Comparison of ENCODE assay signal across 16 cellular contexts in genomic region chr12:118582863-118583262, GRCh38.
DNase-seq lines count a peak whose midpoint lies in the region; ATAC-seq and TF ChIP-seq lines count a peak whose summit lies in the region.
"Had no signal": no experiment of that assay in that cellular context is flagged by ENCODE, and none has a peak within 500 bp of the region (broad histone marks: within the 10 kb centered on the region; RNA-seq: fewer than 3 reads in every experiment).

No MANE protein-coding gene starts in this region.

- H3K9me3 Mint-ChIP-seq in brain = peaks cover 0 to 27% (median 6%) of the 10 kb centered on the region in 5 experiments

- no peaks in the 10 kb centered on the region for H3K4me1 ChIP-seq in foreskin keratinocyte
- H3K4me1 ChIP-seq: BLaER1 treated with 17β-estradiol and CSF1 and Interleukin-3, amounts not matched to agents 10 nM and 100 nM; HAP-1 had no signal

- ATAC-seq in foreskin keratinocyte = no peak

- H3K27me3 Mint-ChIP-seq in brain = peaks cover 4% of the 10 kb centered on the region
- H3K27me3 Mint-ChIP-seq: B cell had no signal

- no peak overlapping the region for H3K4me3 Mint-ChIP-seq in brain
- H3K4me3 Mint-ChIP-seq: B cell; CD8-positive, alpha-beta memory T cell had no signal

- H3K27me3 ChIP-seq in foreskin keratinocyte = no peaks in the 10 kb centered on the region
- H3K27me3 ChIP-seq: BLaER1 treated with 17β-estradiol and CSF1 and Interleukin-3, amounts not matched to agents 10 nM and 100 nM had no signal

- H3K36me3 Mint-ChIP-seq in brain = no peaks in the 10 kb centered on the region
- H3K36me3 Mint-ChIP-seq: CD8-positive, alpha-beta memory T cell had no signal

- peak; percentile 2 for DNase-seq in ELF-1 (ENCODE audit: low read depth, low spot score)
- peak; percentile 4 to 41 for DNase-seq in foreskin keratinocyte
- DNase-seq in NCI-H510A treated with DMSO at 0.1 percent for 48 hours (lab: John Stamatoyannopoulos, UW) = no peak
- no peak for DNase-seq in cortex of kidney (lab: John Stamatoyannopoulos, UW)
- no peak for DNase-seq in NCI-H345 treated with DMSO at 0.1 percent for 48 hours (lab: John Stamatoyannopoulos, UW; ENCODE audit: unreplicated experiment)
- DNase-seq: CD8-positive, alpha-beta memory T cell; COR-L47; DMS 273 treated with DMSO at 0.1 percent for 48 hours; DMS53; DND-41; GDM1; GM23248 had no signal

- no peak overlapping the region for H3K27ac ChIP-seq in foreskin keratinocyte
- H3K27ac ChIP-seq: BLaER1 treated with 17β-estradiol and CSF1 and Interleukin-3, amounts not matched to agents 10 nM and 100 nM; GM23248 had no signal

- H3K27ac Mint-ChIP-seq in brain = peak overlapping the region in 3 of 5 experiments; percentile 48 to 88 (median 77)
- H3K27ac Mint-ChIP-seq: B cell; CD8-positive, alpha-beta memory T cell had no signal

- TF ChIP-seq CTCF in brain (conservative IDR thresholded peaks at IDR 0.05) = no peak
- no peak for TF ChIP-seq CTCF in foreskin keratinocyte (conservative IDR thresholded peaks at IDR 0.05)

- peaks cover 16% of the 10 kb centered on the region for H3K4me1 Mint-ChIP-seq in brain
- H3K4me1 Mint-ChIP-seq: B cell; CD8-positive, alpha-beta memory T cell had no signal

Comparison
In these comparisons a context has a peak if more than half of its experiments do, and no peak if none do; other contexts are left out.
1. DNase-seq: peak in ELF-1 (single experiment) and foreskin keratinocyte (2 of 2); none in NCI-H510A treated with DMSO at 0.1 percent for 48 hours (single experiment), cortex of kidney (single experiment) and NCI-H345 treated with DMSO at 0.1 percent for 48 hours (single experiment).